In the genomic region with DNA sequence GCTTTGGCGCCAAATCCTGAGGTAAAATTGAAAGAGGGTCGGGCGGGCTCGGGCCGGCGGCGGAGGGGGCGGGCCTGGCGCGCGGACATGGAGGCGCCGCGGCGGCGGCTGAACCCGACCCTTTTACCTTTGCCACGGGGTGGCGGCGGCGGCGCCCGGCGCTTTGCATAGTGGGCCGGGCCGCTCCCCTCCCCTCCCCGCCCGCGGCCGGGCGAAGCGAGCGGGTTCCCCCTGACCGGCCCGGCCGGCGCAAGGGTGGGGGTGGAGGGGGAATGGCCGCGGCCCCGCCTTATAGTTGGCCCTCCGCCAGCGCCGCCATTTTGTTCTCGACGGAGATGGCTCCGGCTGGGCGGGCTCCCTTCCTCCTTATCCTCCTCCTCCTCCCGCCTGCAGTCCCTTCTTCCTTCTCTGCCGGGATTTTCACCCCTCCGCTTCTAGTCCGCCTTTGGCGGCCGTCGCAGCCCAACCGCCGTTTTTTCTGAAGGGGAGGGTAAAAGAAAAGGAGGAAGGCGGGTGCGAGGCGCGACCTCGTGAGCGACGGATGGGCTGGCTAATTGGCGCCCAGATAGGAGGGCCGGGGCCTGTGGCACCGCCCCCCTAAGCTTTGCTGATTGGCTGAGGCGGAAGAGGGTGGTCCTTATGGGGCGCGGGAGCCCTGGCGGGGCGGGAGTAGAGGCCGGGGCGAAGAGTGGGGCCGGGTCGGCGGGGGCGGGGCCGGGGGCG, we compare ENCODE assay signal across 1 cellular context.
TF ChIP-seq lines count a peak whose summit lies in the region.

No MANE protein-coding gene starts in this region.

TF ChIP-seq in GM12878, 131 proteins besides CTCF, POLR2A, EP300 and RAD21 (continued from another document and continues in another):
- TF ChIP-seq, protein P1, sequence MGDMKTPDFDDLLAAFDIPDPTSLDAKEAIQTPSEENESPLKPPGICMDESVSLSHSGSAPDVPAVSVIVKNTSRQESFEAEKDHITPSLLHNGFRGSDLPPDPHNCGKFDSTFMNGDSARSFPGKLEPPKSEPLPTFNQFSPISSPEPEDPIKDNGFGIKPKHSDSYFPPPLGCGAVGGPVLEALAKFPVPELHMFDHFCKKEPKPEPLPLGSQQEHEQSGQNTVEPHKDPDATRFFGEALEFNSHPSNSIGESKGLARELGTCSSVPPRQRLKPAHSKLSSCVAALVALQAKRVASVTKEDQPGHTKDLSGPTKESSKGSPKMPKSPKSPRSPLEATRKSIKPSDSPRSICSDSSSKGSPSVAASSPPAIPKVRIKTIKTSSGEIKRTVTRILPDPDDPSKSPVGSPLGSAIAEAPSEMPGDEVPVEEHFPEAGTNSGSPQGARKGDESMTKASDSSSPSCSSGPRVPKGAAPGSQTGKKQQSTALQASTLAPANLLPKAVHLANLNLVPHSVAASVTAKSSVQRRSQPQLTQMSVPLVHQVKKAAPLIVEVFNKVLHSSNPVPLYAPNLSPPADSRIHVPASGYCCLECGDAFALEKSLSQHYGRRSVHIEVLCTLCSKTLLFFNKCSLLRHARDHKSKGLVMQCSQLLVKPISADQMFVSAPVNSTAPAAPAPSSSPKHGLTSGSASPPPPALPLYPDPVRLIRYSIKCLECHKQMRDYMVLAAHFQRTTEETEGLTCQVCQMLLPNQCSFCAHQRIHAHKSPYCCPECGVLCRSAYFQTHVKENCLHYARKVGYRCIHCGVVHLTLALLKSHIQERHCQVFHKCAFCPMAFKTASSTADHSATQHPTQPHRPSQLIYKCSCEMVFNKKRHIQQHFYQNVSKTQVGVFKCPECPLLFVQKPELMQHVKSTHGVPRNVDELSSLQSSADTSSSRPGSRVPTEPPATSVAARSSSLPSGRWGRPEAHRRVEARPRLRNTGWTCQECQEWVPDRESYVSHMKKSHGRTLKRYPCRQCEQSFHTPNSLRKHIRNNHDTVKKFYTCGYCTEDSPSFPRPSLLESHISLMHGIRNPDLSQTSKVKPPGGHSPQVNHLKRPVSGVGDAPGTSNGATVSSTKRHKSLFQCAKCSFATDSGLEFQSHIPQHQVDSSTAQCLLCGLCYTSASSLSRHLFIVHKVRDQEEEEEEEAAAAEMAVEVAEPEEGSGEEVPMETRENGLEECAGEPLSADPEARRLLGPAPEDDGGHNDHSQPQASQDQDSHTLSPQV (IDR thresholded peaks at IDR 0.05), result 0 out of 2 replicates have a peak, but pooled peaks have one; percentile 18
- TF ChIP-seq, protein P2, sequence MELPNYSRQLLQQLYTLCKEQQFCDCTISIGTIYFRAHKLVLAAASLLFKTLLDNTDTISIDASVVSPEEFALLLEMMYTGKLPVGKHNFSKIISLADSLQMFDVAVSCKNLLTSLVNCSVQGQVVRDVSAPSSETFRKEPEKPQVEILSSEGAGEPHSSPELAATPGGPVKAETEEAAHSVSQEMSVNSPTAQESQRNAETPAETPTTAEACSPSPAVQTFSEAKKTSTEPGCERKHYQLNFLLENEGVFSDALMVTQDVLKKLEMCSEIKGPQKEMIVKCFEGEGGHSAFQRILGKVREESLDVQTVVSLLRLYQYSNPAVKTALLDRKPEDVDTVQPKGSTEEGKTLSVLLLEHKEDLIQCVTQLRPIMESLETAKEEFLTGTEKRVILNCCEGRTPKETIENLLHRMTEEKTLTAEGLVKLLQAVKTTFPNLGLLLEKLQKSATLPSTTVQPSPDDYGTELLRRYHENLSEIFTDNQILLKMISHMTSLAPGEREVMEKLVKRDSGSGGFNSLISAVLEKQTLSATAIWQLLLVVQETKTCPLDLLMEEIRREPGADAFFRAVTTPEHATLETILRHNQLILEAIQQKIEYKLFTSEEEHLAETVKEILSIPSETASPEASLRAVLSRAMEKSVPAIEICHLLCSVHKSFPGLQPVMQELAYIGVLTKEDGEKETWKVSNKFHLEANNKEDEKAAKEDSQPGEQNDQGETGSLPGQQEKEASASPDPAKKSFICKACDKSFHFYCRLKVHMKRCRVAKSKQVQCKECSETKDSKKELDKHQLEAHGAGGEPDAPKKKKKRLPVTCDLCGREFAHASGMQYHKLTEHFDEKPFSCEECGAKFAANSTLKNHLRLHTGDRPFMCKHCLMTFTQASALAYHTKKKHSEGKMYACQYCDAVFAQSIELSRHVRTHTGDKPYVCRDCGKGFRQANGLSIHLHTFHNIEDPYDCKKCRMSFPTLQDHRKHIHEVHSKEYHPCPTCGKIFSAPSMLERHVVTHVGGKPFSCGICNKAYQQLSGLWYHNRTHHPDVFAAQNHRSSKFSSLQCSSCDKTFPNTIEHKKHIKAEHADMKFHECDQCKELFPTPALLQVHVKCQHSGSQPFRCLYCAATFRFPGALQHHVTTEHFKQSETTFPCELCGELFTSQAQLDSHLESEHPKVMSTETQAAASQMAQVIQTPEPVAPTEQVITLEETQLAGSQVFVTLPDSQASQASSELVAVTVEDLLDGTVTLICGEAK (IDR thresholded peaks at IDR 0.05; ENCODE audit: borderline replicate concordance), result no peak
- TF ChIP-seq ZNF24 (IDR thresholded peaks at IDR 0.05), result no peak
- no peak for TF ChIP-seq NR2C2 (IDR thresholded peaks at IDR 0.05; ENCODE audit: borderline replicate concordance, control insufficient read depth, insufficient read length, low read depth)
- TF ChIP-seq, protein P3, sequence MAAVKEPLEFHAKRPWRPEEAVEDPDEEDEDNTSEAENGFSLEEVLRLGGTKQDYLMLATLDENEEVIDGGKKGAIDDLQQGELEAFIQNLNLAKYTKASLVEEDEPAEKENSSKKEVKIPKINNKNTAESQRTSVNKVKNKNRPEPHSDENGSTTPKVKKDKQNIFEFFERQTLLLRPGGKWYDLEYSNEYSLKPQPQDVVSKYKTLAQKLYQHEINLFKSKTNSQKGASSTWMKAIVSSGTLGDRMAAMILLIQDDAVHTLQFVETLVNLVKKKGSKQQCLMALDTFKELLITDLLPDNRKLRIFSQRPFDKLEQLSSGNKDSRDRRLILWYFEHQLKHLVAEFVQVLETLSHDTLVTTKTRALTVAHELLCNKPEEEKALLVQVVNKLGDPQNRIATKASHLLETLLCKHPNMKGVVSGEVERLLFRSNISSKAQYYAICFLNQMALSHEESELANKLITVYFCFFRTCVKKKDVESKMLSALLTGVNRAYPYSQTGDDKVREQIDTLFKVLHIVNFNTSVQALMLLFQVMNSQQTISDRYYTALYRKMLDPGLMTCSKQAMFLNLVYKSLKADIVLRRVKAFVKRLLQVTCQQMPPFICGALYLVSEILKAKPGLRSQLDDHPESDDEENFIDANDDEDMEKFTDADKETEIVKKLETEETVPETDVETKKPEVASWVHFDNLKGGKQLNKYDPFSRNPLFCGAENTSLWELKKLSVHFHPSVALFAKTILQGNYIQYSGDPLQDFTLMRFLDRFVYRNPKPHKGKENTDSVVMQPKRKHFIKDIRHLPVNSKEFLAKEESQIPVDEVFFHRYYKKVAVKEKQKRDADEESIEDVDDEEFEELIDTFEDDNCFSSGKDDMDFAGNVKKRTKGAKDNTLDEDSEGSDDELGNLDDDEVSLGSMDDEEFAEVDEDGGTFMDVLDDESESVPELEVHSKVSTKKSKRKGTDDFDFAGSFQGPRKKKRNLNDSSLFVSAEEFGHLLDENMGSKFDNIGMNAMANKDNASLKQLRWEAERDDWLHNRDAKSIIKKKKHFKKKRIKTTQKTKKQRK (IDR thresholded peaks at IDR 0.05; ENCODE audit: low read depth, low read length), result peak; percentile 77; the same call in 1 of the 2 replicates
- peak; percentile 93 for TF ChIP-seq CHD2 (IDR thresholded peaks at IDR 0.05; ENCODE audit: borderline replicate concordance, low read depth, low read length)
- TF ChIP-seq MXI1 (IDR thresholded peaks at IDR 0.05; ENCODE audit: low read depth, low read length), result peak; percentile 55; the same call in 1 of the 2 replicates
- no peak for TF ChIP-seq SREBF2 (IDR thresholded peaks at IDR 0.05; ENCODE audit: low read length)
- TF ChIP-seq EZH2 (IDR thresholded peaks at IDR 0.05; ENCODE audit: borderline replicate concordance, control insufficient read depth, low read depth, low read length), result no peak
- TF ChIP-seq SUZ12 (IDR thresholded peaks at IDR 0.05; ENCODE audit: unreplicated experiment), result no peak
- no peak for TF ChIP-seq TCF7 (IDR thresholded peaks at IDR 0.05; ENCODE audit: borderline replicate concordance)
- TF ChIP-seq, protein P4, sequence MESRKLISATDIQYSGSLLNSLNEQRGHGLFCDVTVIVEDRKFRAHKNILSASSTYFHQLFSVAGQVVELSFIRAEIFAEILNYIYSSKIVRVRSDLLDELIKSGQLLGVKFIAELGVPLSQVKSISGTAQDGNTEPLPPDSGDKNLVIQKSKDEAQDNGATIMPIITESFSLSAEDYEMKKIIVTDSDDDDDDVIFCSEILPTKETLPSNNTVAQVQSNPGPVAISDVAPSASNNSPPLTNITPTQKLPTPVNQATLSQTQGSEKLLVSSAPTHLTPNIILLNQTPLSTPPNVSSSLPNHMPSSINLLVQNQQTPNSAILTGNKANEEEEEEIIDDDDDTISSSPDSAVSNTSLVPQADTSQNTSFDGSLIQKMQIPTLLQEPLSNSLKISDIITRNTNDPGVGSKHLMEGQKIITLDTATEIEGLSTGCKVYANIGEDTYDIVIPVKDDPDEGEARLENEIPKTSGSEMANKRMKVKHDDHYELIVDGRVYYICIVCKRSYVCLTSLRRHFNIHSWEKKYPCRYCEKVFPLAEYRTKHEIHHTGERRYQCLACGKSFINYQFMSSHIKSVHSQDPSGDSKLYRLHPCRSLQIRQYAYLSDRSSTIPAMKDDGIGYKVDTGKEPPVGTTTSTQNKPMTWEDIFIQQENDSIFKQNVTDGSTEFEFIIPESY (IDR thresholded peaks at IDR 0.05), result no peak
- peak; percentile 34; the same call in 1 of the 2 replicates for TF ChIP-seq BACH1 (IDR thresholded peaks at IDR 0.05; ENCODE audit: borderline replicate concordance)
- no peak for TF ChIP-seq TCF3 (IDR thresholded peaks at IDR 0.05; ENCODE audit: borderline replicate concordance, insufficient read depth, low read depth, low read length)
- TF ChIP-seq SREBF1 (IDR thresholded peaks at IDR 0.05; ENCODE audit: low read length), result no peak
- TF ChIP-seq, protein P5, sequence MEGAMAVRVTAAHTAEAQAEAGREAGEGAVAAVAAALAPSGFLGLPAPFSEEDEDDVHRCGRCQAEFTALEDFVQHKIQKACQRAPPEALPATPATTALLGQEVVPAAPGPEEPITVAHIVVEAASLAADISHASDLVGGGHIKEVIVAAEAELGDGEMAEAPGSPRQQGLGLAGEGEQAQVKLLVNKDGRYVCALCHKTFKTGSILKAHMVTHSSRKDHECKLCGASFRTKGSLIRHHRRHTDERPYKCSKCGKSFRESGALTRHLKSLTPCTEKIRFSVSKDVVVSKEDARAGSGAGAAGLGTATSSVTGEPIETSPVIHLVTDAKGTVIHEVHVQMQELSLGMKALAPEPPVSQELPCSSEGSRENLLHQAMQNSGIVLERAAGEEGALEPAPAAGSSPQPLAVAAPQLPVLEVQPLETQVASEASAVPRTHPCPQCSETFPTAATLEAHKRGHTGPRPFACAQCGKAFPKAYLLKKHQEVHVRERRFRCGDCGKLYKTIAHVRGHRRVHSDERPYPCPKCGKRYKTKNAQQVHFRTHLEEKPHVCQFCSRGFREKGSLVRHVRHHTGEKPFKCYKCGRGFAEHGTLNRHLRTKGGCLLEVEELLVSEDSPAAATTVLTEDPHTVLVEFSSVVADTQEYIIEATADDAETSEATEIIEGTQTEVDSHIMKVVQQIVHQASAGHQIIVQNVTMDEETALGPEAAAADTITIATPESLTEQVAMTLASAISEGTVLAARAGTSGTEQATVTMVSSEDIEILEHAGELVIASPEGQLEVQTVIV (IDR thresholded peaks at IDR 0.05; ENCODE audit: borderline replicate concordance, partially characterized antibody), result peak; percentile 46
- no peak for TF ChIP-seq ZNF217 (IDR thresholded peaks at IDR 0.05)
- TF ChIP-seq FOXK2 (IDR thresholded peaks at IDR 0.05), result no peak
- TF ChIP-seq SMAD5 (IDR thresholded peaks at IDR 0.05; ENCODE audit: low read depth), result no peak
- TF ChIP-seq, protein P6, sequence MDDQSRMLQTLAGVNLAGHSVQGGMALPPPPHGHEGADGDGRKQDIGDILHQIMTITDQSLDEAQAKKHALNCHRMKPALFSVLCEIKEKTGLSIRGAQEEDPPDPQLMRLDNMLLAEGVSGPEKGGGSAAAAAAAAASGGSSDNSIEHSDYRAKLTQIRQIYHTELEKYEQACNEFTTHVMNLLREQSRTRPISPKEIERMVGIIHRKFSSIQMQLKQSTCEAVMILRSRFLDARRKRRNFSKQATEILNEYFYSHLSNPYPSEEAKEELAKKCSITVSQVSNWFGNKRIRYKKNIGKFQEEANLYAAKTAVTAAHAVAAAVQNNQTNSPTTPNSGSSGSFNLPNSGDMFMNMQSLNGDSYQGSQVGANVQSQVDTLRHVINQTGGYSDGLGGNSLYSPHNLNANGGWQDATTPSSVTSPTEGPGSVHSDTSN (IDR thresholded peaks at IDR 0.05; ENCODE audit: insufficient replicate concordance, low read depth, low read length), result peak; percentile 98
- peak; percentile 13; the same call in 1 of the 2 replicates for TF ChIP-seq HCFC1 (IDR thresholded peaks at IDR 0.05; ENCODE audit: low read length)
- no peak for TF ChIP-seq HDAC6 (IDR thresholded peaks at IDR 0.05; ENCODE audit: unreplicated experiment)
- TF ChIP-seq, protein P7, sequence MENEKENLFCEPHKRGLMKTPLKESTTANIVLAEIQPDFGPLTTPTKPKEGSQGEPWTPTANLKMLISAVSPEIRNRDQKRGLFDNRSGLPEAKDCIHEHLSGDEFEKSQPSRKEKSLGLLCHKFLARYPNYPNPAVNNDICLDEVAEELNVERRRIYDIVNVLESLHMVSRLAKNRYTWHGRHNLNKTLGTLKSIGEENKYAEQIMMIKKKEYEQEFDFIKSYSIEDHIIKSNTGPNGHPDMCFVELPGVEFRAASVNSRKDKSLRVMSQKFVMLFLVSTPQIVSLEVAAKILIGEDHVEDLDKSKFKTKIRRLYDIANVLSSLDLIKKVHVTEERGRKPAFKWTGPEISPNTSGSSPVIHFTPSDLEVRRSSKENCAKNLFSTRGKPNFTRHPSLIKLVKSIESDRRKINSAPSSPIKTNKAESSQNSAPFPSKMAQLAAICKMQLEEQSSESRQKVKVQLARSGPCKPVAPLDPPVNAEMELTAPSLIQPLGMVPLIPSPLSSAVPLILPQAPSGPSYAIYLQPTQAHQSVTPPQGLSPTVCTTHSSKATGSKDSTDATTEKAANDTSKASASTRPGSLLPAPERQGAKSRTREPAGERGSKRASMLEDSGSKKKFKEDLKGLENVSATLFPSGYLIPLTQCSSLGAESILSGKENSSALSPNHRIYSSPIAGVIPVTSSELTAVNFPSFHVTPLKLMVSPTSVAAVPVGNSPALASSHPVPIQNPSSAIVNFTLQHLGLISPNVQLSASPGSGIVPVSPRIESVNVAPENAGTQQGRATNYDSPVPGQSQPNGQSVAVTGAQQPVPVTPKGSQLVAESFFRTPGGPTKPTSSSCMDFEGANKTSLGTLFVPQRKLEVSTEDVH (IDR thresholded peaks at IDR 0.05; ENCODE audit: low read depth, partially characterized antibody), result no peak
- peak; percentile 37 for TF ChIP-seq IKZF1 (conservative IDR thresholded peaks at IDR 0.05)
- no peak for TF ChIP-seq CHD1 (IDR thresholded peaks at IDR 0.05; ENCODE audit: low read depth, low read length)
- 0 out of 2 replicates have a peak, but pooled peaks have one; percentile 12 for TF ChIP-seq GATAD2B (conservative IDR thresholded peaks at IDR 0.05; ENCODE audit: low read depth)
- peak; percentile 89; the same call in 1 of the 2 replicates for TF ChIP-seq RBBP5 (conservative IDR thresholded peaks at IDR 0.05)
- no peak for TF ChIP-seq IRF4 (IDR thresholded peaks at IDR 0.05; ENCODE audit: low read depth, low read length)
- TF ChIP-seq RB1 (IDR thresholded peaks at IDR 0.05; ENCODE audit: borderline replicate concordance), result peak; percentile 90; the same call in 1 of the 2 replicates
- no peak for TF ChIP-seq ZSCAN29 (IDR thresholded peaks at IDR 0.05)
- TF ChIP-seq SMC3 (IDR thresholded peaks at IDR 0.05; ENCODE audit: borderline replicate concordance, low read length), result no peak
